19 cellular contexts compared by ENCODE assay signal in the genomic region with DNA sequence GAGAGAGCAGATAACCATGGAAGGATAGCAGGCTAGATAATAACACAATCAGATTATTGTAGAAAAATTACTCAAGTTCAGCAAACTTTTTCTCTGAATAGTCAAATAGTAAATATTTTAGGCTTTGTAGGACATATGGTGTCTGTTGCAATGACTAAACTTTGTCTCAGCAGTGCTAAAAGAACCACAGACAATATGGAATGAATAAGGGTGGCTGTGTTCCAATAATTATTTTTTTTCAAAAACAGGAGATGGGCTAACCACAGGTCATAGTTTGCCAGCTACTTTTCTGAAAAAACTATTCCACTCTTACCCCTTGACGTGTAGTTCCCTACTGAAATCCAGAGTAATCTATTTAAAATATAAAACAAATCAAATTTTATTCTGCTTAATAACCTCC.
DNase-seq lines count a peak whose midpoint lies in the region; ATAC-seq, FAIRE-seq and TF ChIP-seq lines count a peak whose summit lies in the region.
"Had no signal": no experiment of that assay in that cellular context is flagged by ENCODE, and none has a peak within 500 bp of the region (broad histone marks: within the 10 kb centered on the region; RNA-seq: fewer than 3 reads in every experiment).

No MANE protein-coding gene starts in this region.

- H3K4me1 Mint-ChIP-seq in astrocyte (ENCODE audit: low read depth, unreplicated experiment), result peaks cover 6% of the 10 kb centered on the region
- H3K4me1 Mint-ChIP-seq: CD4-positive, alpha-beta memory T cell; IgD-negative memory B cell had no signal

- DNase-seq in AG10803 (ENCODE audit: low read depth) (peak; percentile 64), GM04504 (ENCODE audit: low read depth) (peak; percentile 65), astrocyte (ENCODE audit: low read depth) (peak; percentile 60), fibroblast of pulmonary artery (ENCODE audit: low read depth) (peak; percentile 5), UCSD-AML1 (lab: John Stamatoyannopoulos, UW; ENCODE audit: unreplicated experiment) (no peak), NCI-H226 (no peak)
- DNase-seq: ACHN; BE2C; Caco-2; CD4-positive, alpha-beta memory T cell; DND-41; HCEC 1CT; HFFc6; KG1 had no signal

- no peak overlapping the region for H2AFZ ChIP-seq in astrocyte (ENCODE audit: low read depth, low read length)

- no peaks in the 10 kb centered on the region for H3K79me2 ChIP-seq in astrocyte (ENCODE audit: insufficient read depth, low read length)

- H3K27me3 ChIP-seq in astrocyte (ENCODE audit: insufficient read depth, low read length), result no peaks in the 10 kb centered on the region
- H3K27me3 ChIP-seq: BE2C had no signal

- H3K4me3 Mint-ChIP-seq in astrocyte (ENCODE audit: unreplicated experiment), result no peak overlapping the region
- H3K4me3 Mint-ChIP-seq: CD4-positive, alpha-beta memory T cell; HFFc6; IgD-negative memory B cell had no signal

- FAIRE-seq in astrocyte (lab: Jason Lieb, UNC), result no peak
- FAIRE-seq: GM12892 had no signal

- peaks cover 3% of the 10 kb centered on the region for H3K9me3 ChIP-seq in astrocyte (ENCODE audit: insufficient read depth, low read depth, low read length)
- H3K9me3 ChIP-seq: BE2C, Caco-2 had no signal

- no peaks in the 10 kb centered on the region for H3K36me3 Mint-ChIP-seq in astrocyte (ENCODE audit: low read depth, unreplicated experiment)
- H3K36me3 Mint-ChIP-seq: CD4-positive, alpha-beta memory T cell; IgD-negative memory B cell had no signal

- H3K27ac Mint-ChIP-seq in astrocyte (ENCODE audit: unreplicated experiment), result no peak overlapping the region
- H3K27ac Mint-ChIP-seq: CD4-positive, alpha-beta memory T cell; HFFc6; IgD-negative memory B cell had no signal

- H3K4me1 ChIP-seq in astrocyte (ENCODE audit: insufficient read depth, low read length), result no peaks in the 10 kb centered on the region
- H3K4me1 ChIP-seq: BE2C, Caco-2 had no signal

- no peak overlapping the region for H3K9ac ChIP-seq in astrocyte (ENCODE audit: low read length)

- no peaks in the 10 kb centered on the region for H3K27me3 Mint-ChIP-seq in astrocyte (ENCODE audit: low read depth, unreplicated experiment)
- H3K27me3 Mint-ChIP-seq: CD4-positive, alpha-beta memory T cell; IgD-negative memory B cell had no signal

- peaks cover 2% of the 10 kb centered on the region for H3K9me3 Mint-ChIP-seq in astrocyte (ENCODE audit: unreplicated experiment)

- no peak overlapping the region for H3K4me2 ChIP-seq in astrocyte (ENCODE audit: low read length)

- no peak for ATAC-seq in GM21737 (IDR thresholded peaks at IDR 0.05; ENCODE audit: unreplicated experiment)
- ATAC-seq in HG02798 (IDR thresholded peaks at IDR 0.05; ENCODE audit: poor library complexity, unreplicated experiment), result no peak

- no peak overlapping the region for H3K4me3 ChIP-seq in AG10803 (ENCODE audit: low read length)
- no peak overlapping the region for H3K4me3 ChIP-seq in astrocyte (ENCODE audit: insufficient read depth, low read depth, low read length)
- H3K4me3 ChIP-seq in fibroblast of pulmonary artery (replicated peaks; ENCODE audit: low read depth, low read length), result no peak overlapping the region

- H4K20me1 ChIP-seq in astrocyte (ENCODE audit: insufficient read depth, low read length), result no peaks in the 10 kb centered on the region

- no peak overlapping the region for H3K27ac ChIP-seq in astrocyte (ENCODE audit: low read depth, low read length)
- H3K27ac ChIP-seq: C4-2B had no signal

- H3K36me3 ChIP-seq in astrocyte (ENCODE audit: insufficient read depth, low read length), result no peaks in the 10 kb centered on the region
- H3K36me3 ChIP-seq: BE2C had no signal

- TF ChIP-seq CTCF in AG10803 (conservative IDR thresholded peaks at IDR 0.05; ENCODE audit: low read length) (no peak), astrocyte (IDR thresholded peaks at IDR 0.05; ENCODE audit: insufficient read depth, low read depth, low read length) (no peak), fibroblast of pulmonary artery (IDR thresholded peaks at IDR 0.05; ENCODE audit: low read length, missing control alignments) (no peak)

Comparison
In these comparisons a context has a peak if more than half of its experiments do, and no peak if none do; other contexts are left out.
1. DNase-seq: peak in AG10803 (single experiment), GM04504 (single experiment), astrocyte (single experiment) and fibroblast of pulmonary artery (single experiment); none in UCSD-AML1 (single experiment) and NCI-H226 (single experiment).